In genomic region chr20:47358672-47359532, GRCh38 we compare ENCODE assay signal across 8 cellular contexts. TPM values are rescaled to one million over a fixed set of nuclear protein-coding genes. Genes with fewer than 3 reads are reported as not detected.
DNase-seq lines count a peak whose midpoint lies in the region; ATAC-seq and TF ChIP-seq lines count a peak whose summit lies in the region.

No MANE protein-coding gene starts in this region.

- no peaks in the 10 kb centered on the region for H3K27me3 Mint-ChIP-seq in dendritic cell treated with granulocyte-macrophage colony-stimulating factor and Interleukin-4, amounts not matched to agents 40 ng/mL and 50 ng/mL, for 4 days

- H3K9ac ChIP-seq in liver (ENCODE audit: low read depth in 1 of 2, low read length in 2 of 2), result peak overlapping the region; percentile 77 to 92

- TF ChIP-seq CTCF in liver (IDR thresholded peaks at IDR 0.05; ENCODE audit: low read depth, low read length, missing input control), result no peak
- peak; percentile 34 for TF ChIP-seq CTCF in subcutaneous adipose tissue (IDR thresholded peaks at IDR 0.05; ENCODE audit: low read depth)

- H3K4me3 ChIP-seq in liver (ENCODE audit: low read depth in 1 of 3, low read length in 3 of 3), result peak overlapping the region in 1 of 3 donors; percentile 5

- peak overlapping the region; percentile 92 to 98 for H3K27ac ChIP-seq in liver (ENCODE audit: low read depth in 1 of 2, low read length in 2 of 2)

- H3K36me3 ChIP-seq in liver (ENCODE audit: control insufficient read depth in 4 of 4, insufficient read depth in 3 of 4, low read depth in 1 of 4, low read length in 3 of 4), result no peaks in the 10 kb centered on the region

- H3K36me3 Mint-ChIP-seq in dendritic cell treated with granulocyte-macrophage colony-stimulating factor and Interleukin-4, amounts not matched to agents 40 ng/mL and 50 ng/mL, for 4 days (ENCODE audit: low read depth), result peaks cover 16% of the 10 kb centered on the region

- WGBS in liver, result 9% methylated on average over 17 of the region's 17 CpGs

- peak; percentile 51 to 55 for TF ChIP-seq RAD21 in liver (IDR thresholded peaks at IDR 0.05)

- H3K4me1 ChIP-seq in liver (ENCODE audit: control insufficient read depth in 4 of 4, insufficient read depth in 4 of 4, low read length in 3 of 4), result peaks cover 25 to 72% (median 51%) of the 10 kb centered on the region in 4 donors

- H3K4me3 Mint-ChIP-seq in dendritic cell treated with granulocyte-macrophage colony-stimulating factor and Interleukin-4, amounts not matched to agents 40 ng/mL and 50 ng/mL, for 4 days, result peak overlapping the region; percentile 63

- H3K4me1 Mint-ChIP-seq in dendritic cell treated with granulocyte-macrophage colony-stimulating factor and Interleukin-4, amounts not matched to agents 40 ng/mL and 50 ng/mL, for 4 days (ENCODE audit: low read depth), result peaks cover 89% of the 10 kb centered on the region

- H3K9me3 ChIP-seq in liver (ENCODE audit: control insufficient read depth in 4 of 4, low read length in 3 of 4), result no peaks in the 10 kb centered on the region

- H3K9me3 Mint-ChIP-seq in dendritic cell treated with granulocyte-macrophage colony-stimulating factor and Interleukin-4, amounts not matched to agents 40 ng/mL and 50 ng/mL, for 4 days, result no peaks in the 10 kb centered on the region

- peak; percentile 85 for DNase-seq in CMK (ENCODE audit: low read depth)
- peak; percentile 98 for DNase-seq in HS-27A (ENCODE audit: low read depth)
- peak; percentile 98 for DNase-seq in RPMI7951 (ENCODE audit: low read depth)

- ATAC-seq in GM21786 (IDR thresholded peaks at IDR 0.05; ENCODE audit: unreplicated experiment), result no peak
- no peak for ATAC-seq in GM18517 (IDR thresholded peaks at IDR 0.05; ENCODE audit: unreplicated experiment)

- H3K27ac Mint-ChIP-seq in dendritic cell treated with granulocyte-macrophage colony-stimulating factor and Interleukin-4, amounts not matched to agents 40 ng/mL and 50 ng/mL, for 4 days, result no peak overlapping the region

- H3K27me3 ChIP-seq in liver (ENCODE audit: control insufficient read depth in 4 of 4, insufficient read depth in 4 of 4, low read length in 3 of 4), result no peaks in the 10 kb centered on the region

- intact Hi-C loops in dendritic cell treated with granulocyte-macrophage colony-stimulating factor and Interleukin-4, amounts not matched to agents 40 ng/mL and 50 ng/mL, for 4 days (cut with micrococcal nuclease), result loop anchor here (2.0 kb wide), 1 partner anchor 40 kb away; no protein-coding TSS in a partner anchor

TF ChIP-seq in liver, 16 proteins besides CTCF, POLR2A, EP300 and RAD21:
- TF ChIP-seq, protein P1, sequence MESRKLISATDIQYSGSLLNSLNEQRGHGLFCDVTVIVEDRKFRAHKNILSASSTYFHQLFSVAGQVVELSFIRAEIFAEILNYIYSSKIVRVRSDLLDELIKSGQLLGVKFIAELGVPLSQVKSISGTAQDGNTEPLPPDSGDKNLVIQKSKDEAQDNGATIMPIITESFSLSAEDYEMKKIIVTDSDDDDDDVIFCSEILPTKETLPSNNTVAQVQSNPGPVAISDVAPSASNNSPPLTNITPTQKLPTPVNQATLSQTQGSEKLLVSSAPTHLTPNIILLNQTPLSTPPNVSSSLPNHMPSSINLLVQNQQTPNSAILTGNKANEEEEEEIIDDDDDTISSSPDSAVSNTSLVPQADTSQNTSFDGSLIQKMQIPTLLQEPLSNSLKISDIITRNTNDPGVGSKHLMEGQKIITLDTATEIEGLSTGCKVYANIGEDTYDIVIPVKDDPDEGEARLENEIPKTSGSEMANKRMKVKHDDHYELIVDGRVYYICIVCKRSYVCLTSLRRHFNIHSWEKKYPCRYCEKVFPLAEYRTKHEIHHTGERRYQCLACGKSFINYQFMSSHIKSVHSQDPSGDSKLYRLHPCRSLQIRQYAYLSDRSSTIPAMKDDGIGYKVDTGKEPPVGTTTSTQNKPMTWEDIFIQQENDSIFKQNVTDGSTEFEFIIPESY (IDR thresholded peaks at IDR 0.05), result peak; percentile 91
- TF ChIP-seq ATF3 (IDR thresholded peaks at IDR 0.05) (peak; percentile 93), SP1 (IDR thresholded peaks at IDR 0.05) (peak; percentile 99), NR2F2 (IDR thresholded peaks at IDR 0.05) (peak; percentile 89), FOXA1 (IDR thresholded peaks at IDR 0.05) (no peak), HNF4A (conservative IDR thresholded peaks at IDR 0.05) (peak; percentile 84 to 92), YY1 (IDR thresholded peaks at IDR 0.05) (peak; percentile 92), HNF4G (IDR thresholded peaks at IDR 0.05) (peak; percentile 74), RXRA (IDR thresholded peaks at IDR 0.05) (peak; percentile 95 to 97), GABPA (IDR thresholded peaks at IDR 0.05 in 1 of 2, conservative IDR thresholded peaks at IDR 0.05 in 1 of 2) (peak in 1 of 2 donors; percentile 57), FOXA2 (IDR thresholded peaks at IDR 0.05) (no peak), TAF1 (conservative IDR thresholded peaks at IDR 0.05) (peak; percentile 88), MAX (IDR thresholded peaks at IDR 0.05) (peak; percentile 92), JUND (IDR thresholded peaks at IDR 0.05) (peak in 1 of 2 donors; percentile 65), EGR1 (IDR thresholded peaks at IDR 0.05; ENCODE audit: low read depth in 2 of 2) (peak in 1 of 2 donors; percentile 45)
- TF ChIP-seq, protein P2, sequence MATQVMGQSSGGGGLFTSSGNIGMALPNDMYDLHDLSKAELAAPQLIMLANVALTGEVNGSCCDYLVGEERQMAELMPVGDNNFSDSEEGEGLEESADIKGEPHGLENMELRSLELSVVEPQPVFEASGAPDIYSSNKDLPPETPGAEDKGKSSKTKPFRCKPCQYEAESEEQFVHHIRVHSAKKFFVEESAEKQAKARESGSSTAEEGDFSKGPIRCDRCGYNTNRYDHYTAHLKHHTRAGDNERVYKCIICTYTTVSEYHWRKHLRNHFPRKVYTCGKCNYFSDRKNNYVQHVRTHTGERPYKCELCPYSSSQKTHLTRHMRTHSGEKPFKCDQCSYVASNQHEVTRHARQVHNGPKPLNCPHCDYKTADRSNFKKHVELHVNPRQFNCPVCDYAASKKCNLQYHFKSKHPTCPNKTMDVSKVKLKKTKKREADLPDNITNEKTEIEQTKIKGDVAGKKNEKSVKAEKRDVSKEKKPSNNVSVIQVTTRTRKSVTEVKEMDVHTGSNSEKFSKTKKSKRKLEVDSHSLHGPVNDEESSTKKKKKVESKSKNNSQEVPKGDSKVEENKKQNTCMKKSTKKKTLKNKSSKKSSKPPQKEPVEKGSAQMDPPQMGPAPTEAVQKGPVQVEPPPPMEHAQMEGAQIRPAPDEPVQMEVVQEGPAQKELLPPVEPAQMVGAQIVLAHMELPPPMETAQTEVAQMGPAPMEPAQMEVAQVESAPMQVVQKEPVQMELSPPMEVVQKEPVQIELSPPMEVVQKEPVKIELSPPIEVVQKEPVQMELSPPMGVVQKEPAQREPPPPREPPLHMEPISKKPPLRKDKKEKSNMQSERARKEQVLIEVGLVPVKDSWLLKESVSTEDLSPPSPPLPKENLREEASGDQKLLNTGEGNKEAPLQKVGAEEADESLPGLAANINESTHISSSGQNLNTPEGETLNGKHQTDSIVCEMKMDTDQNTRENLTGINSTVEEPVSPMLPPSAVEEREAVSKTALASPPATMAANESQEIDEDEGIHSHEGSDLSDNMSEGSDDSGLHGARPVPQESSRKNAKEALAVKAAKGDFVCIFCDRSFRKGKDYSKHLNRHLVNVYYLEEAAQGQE (IDR thresholded peaks at IDR 0.05), result peak; percentile 88

RNA-seq across cellular contexts. Expression of gene ZMYND8, which starts 2.4 kb away (rescaled TPM):
- total RNA-seq in RPMI7951 (2014; rRNA removed; shearing (Covaris generic)), result 26.6 and 36.0 TPM in 2 replicates
- total RNA-seq in liver, result 10 to 100 TPM in 1 of 2 donors, 1 to 10 TPM in 1; 9.3 to 23.5 TPM
- 1 to 10 TPM; 3.3 to 4.4 TPM for polyA plus RNA-seq in liver
- 10 to 100 TPM; 33.3 to 46.7 (median 39.2) TPM for total RNA-seq in subcutaneous adipose tissue
